In genomic region chr5:69038539-69038938, GRCh38 we compare ENCODE assay signal across 32 cellular contexts.
"Had no signal": no experiment of that assay in that cellular context is flagged by ENCODE, and none has a peak within 500 bp of the region (broad histone marks: within the 10 kb centered on the region; RNA-seq: fewer than 3 reads in every experiment).

No MANE protein-coding gene starts in this region.

- H3K4me3 ChIP-seq: adrenal gland, ascending aorta, cardiac muscle cell had no signal

- H3K27me3 ChIP-seq: adrenal gland, ascending aorta, cardiac muscle cell had no signal

- H3K4me1 ChIP-seq: ascending aorta had no signal

- FAIRE-seq: bronchial epithelial cell, TTC549 had no signal

- H3K27ac ChIP-seq: adrenal gland, ascending aorta, cardiac muscle cell, VCaP had no signal

- H3K36me3 ChIP-seq: adrenal gland, ascending aorta, cardiac muscle cell had no signal

- ATAC-seq: activated CD8-positive, alpha-beta T cell treated with anti-CD3 and anti-CD28 coated beads for 36 hours; activated naive CD4-positive, alpha-beta T cell treated with anti-CD3 and anti-CD28 coated beads, Interleukin-2, amount 50 U/mL, for 72 hours; activated T-cell treated with anti-CD3 and anti-CD28 coated beads, Interleukin-2, amount 50 U/mL, for 4 hours; activated T-cell treated with anti-CD3 and anti-CD28 coated beads, Interleukin-2, amount 50 U/mL, for 72 hours; activated T-helper 17 cell treated with anti-CD3 and anti-CD28 coated beads, Interleukin-2, amount 50 U/mL, for 72 hours had no signal

- H3K9me3 ChIP-seq: adrenal gland, ascending aorta had no signal

- DNase-seq: activated B cell treated with CpG ODN at 0.5 μM for 24 hours; activated CD4-positive, alpha-beta memory T cell treated with anti-CD3 and anti-CD28 coated beads for 36 hours; activated CD4-positive, alpha-beta T cell treated with anti-CD3 and anti-CD28 coated beads for 4 hours; activated CD4-positive, alpha-beta T cell treated with anti-CD3 and anti-CD28 coated beads, Interleukin-2, amount 50 U/mL, for 1 hour; activated CD4-positive, alpha-beta T cell treated with anti-CD3 and anti-CD28 coated beads, Interleukin-2, amount 50 U/mL, for 4 hours; activated CD4-positive, CD25-positive, alpha-beta regulatory T cell treated with anti-CD3 and anti-CD28 coated beads, Interleukin-2, amount 50 U/mL, for 72 hours; activated CD8-positive, alpha-beta memory T cell treated with anti-CD3 and anti-CD28 coated beads, Interleukin-2, amount 50 U/mL, for 4 hours; activated CD8-positive, alpha-beta T cell treated with anti-CD3 and anti-CD28 coated beads for 36 hours; activated effector memory CD4-positive, alpha-beta T cell treated with anti-CD3 and anti-CD28 coated beads, Interleukin-2, amount 50 U/mL, for 16 hours; activated gamma-delta T cell treated with Interleukin-2 at 50 U/mL for 16 hours; activated naive CD4-positive, alpha-beta T cell; activated naive CD4-positive, alpha-beta T cell treated with anti-CD3 and anti-CD28 coated beads for 36 hours; activated naive CD4-positive, alpha-beta T cell treated with anti-CD3 and anti-CD28 coated beads, Interleukin-2, amount 50 U/mL, for 16 hours; activated naive CD8-positive, alpha-beta T cell treated with anti-CD3 and anti-CD28 coated beads for 36 hours; activated T-cell treated with anti-CD3 and anti-CD28 coated beads for 4 hours; activated T-cell treated with anti-CD3 and anti-CD28 coated beads, Interleukin-2, amount 50 U/mL, for 1 hour; activated T-cell treated with anti-CD3 and anti-CD28 coated beads, Interleukin-2, amount 50 U/mL, for 4 hours; activated T-cell treated with anti-CD3 and anti-CD28 coated beads, Interleukin-2, amount 50 U/mL, for 72 hours; adrenal gland; amniotic stem cell; anterior cingulate cortex; caudate nucleus; cerebellar nuclear complex; T-helper 2 cell; T-helper 9 cell had no signal
